Comparison of ENCODE assay signal across 9 cellular contexts in genomic region chr3:30548605-30549004, GRCh38. TPM values are rescaled to one million over a fixed set of nuclear protein-coding genes. Genes with fewer than 3 reads are reported as not detected.
A peak's percentile ranks its signal among the peaks of the same experiment; 100 is the strongest.
DNase-seq lines count a peak whose midpoint lies in the region; ATAC-seq and TF ChIP-seq lines count a peak whose summit lies in the region.
"Had no signal": no experiment of that assay in that cellular context is flagged by ENCODE, and none has a peak within 500 bp of the region (broad histone marks: within the 10 kb centered on the region; RNA-seq: fewer than 3 reads in every experiment).

No MANE protein-coding gene starts in this region.

- H3K9me3 Mint-ChIP-seq in activated T-cell treated with anti-CD3 and anti-CD28 coated beads, Interleukin-2, amount 50 U/mL, for 72 hours = no peaks in the 10 kb centered on the region
- H3K9me3 Mint-ChIP-seq in natural killer cell treated with Interleukin-12 subunit alpha and Interleukin-12 subunit beta and Interleukin-15 and Interleukin-18, amount 100 ng/mL, for 72 hours = no peaks in the 10 kb centered on the region
- H3K9me3 Mint-ChIP-seq: activated naive CD4-positive, alpha-beta T cell treated with anti-CD3 and anti-CD28 coated beads, Interleukin-2, amount 50 U/mL, for 24 hours had no signal

- peaks cover 9% of the 10 kb centered on the region for H3K4me1 ChIP-seq in osteoblast (ENCODE audit: insufficient read depth, low read length)

- H2AFZ ChIP-seq in osteoblast (ENCODE audit: low read length) = no peak overlapping the region

- H3K4me3 ChIP-seq in GM06990 (replicated peaks; ENCODE audit: low read depth, low read length) (no peak overlapping the region), osteoblast (ENCODE audit: insufficient read depth, low read length) (no peak overlapping the region)

- no peak overlapping the region for H3K27ac ChIP-seq in osteoblast (ENCODE audit: low read depth, low read length)

- no peaks in the 10 kb centered on the region for H3K9me3 ChIP-seq in osteoblast (ENCODE audit: low read depth, low read length)

- DNase-seq in GM06990 (ENCODE audit: extremely low read depth, insufficient read length) = peak; percentile 58
- peak; percentile 10 to 26 for DNase-seq in activated T-cell treated with anti-CD3 and anti-CD28 coated beads, Interleukin-2, amount 50 U/mL, for 72 hours
- DNase-seq in natural killer cell treated with Interleukin-12 subunit alpha and Interleukin-12 subunit beta and Interleukin-15 and Interleukin-18, amount 100 ng/mL, for 72 hours (ENCODE audit: low spot score) = no peak
- DNase-seq in T-helper 9 cell = no peak
- no peak for DNase-seq in effector CD4-positive, alpha-beta T cell
- DNase-seq in osteoblast (ENCODE audit: insufficient read length, low spot score, missing footprints) = no peak

- H3K4me2 ChIP-seq in osteoblast (ENCODE audit: insufficient read depth, low read length) = no peak overlapping the region

- ATAC-seq in HG03520 (IDR thresholded peaks at IDR 0.05; ENCODE audit: unreplicated experiment) (peak; percentile 77), GM19328 (IDR thresholded peaks at IDR 0.05; ENCODE audit: unreplicated experiment) (no peak)
- peak; percentile 23 to 36 for ATAC-seq in activated T-cell treated with anti-CD3 and anti-CD28 coated beads, Interleukin-2, amount 50 U/mL, for 72 hours (replicated peaks in 1 of 2)
- peak; percentile 79 to 82 for ATAC-seq in natural killer cell treated with Interleukin-12 subunit alpha and Interleukin-12 subunit beta and Interleukin-15 and Interleukin-18, amount 100 ng/mL, for 72 hours

- H3K4me1 Mint-ChIP-seq in activated T-cell treated with anti-CD3 and anti-CD28 coated beads, Interleukin-2, amount 50 U/mL, for 72 hours (ENCODE audit: low read depth) = peaks cover 37% of the 10 kb centered on the region
- H3K4me1 Mint-ChIP-seq in natural killer cell treated with Interleukin-12 subunit alpha and Interleukin-12 subunit beta and Interleukin-15 and Interleukin-18, amount 100 ng/mL, for 72 hours (ENCODE audit: low read depth in 2 of 2) = peaks cover 0 to 2% of the 10 kb centered on the region in 2 donors

- H3K27me3 ChIP-seq in GM06990 (replicated peaks; ENCODE audit: control insufficient read depth, insufficient read depth, low read length) (no peaks in the 10 kb centered on the region), osteoblast (ENCODE audit: insufficient read depth, low read length) (no peaks in the 10 kb centered on the region)

- TF ChIP-seq CTCF in GM06990 (IDR thresholded peaks at IDR 0.05; ENCODE audit: insufficient read depth, low read length, poor library complexity, severe bottlenecking) = no peak
- no peak for TF ChIP-seq CTCF in osteoblast (IDR thresholded peaks at IDR 0.05; ENCODE audit: extremely low read depth, low read depth, low read length)

- H3K27me3 Mint-ChIP-seq in activated T-cell treated with anti-CD3 and anti-CD28 coated beads, Interleukin-2, amount 50 U/mL, for 72 hours (ENCODE audit: low read depth) = no peaks in the 10 kb centered on the region
- H3K27me3 Mint-ChIP-seq in natural killer cell treated with Interleukin-12 subunit alpha and Interleukin-12 subunit beta and Interleukin-15 and Interleukin-18, amount 100 ng/mL, for 72 hours = no peaks in the 10 kb centered on the region
- H3K27me3 Mint-ChIP-seq: activated naive CD4-positive, alpha-beta T cell treated with anti-CD3 and anti-CD28 coated beads, Interleukin-2, amount 50 U/mL, for 24 hours had no signal

- H3K36me3 Mint-ChIP-seq in activated T-cell treated with anti-CD3 and anti-CD28 coated beads, Interleukin-2, amount 50 U/mL, for 72 hours (ENCODE audit: insufficient read depth in 2 of 2) = peaks cover 0 to 1% of the 10 kb centered on the region in 2 donors
- no peaks in the 10 kb centered on the region for H3K36me3 Mint-ChIP-seq in natural killer cell treated with Interleukin-12 subunit alpha and Interleukin-12 subunit beta and Interleukin-15 and Interleukin-18, amount 100 ng/mL, for 72 hours
- H3K36me3 Mint-ChIP-seq: activated naive CD4-positive, alpha-beta T cell treated with anti-CD3 and anti-CD28 coated beads, Interleukin-2, amount 50 U/mL, for 24 hours had no signal

- H3K36me3 ChIP-seq in GM06990 (ENCODE audit: control insufficient read depth, insufficient read depth, low read length) (no peaks in the 10 kb centered on the region), osteoblast (ENCODE audit: insufficient read depth, low read length) (no peaks in the 10 kb centered on the region)

- H3K4me3 Mint-ChIP-seq in activated T-cell treated with anti-CD3 and anti-CD28 coated beads, Interleukin-2, amount 50 U/mL, for 72 hours = no peak overlapping the region
- no peak overlapping the region for H3K4me3 Mint-ChIP-seq in natural killer cell treated with Interleukin-12 subunit alpha and Interleukin-12 subunit beta and Interleukin-15 and Interleukin-18, amount 100 ng/mL, for 72 hours
- H3K4me3 Mint-ChIP-seq: activated naive CD4-positive, alpha-beta T cell treated with anti-CD3 and anti-CD28 coated beads, Interleukin-2, amount 50 U/mL, for 24 hours had no signal

- no peaks in the 10 kb centered on the region for H3K79me2 ChIP-seq in osteoblast (ENCODE audit: insufficient read depth, low read length)

- H3K27ac Mint-ChIP-seq in activated T-cell treated with anti-CD3 and anti-CD28 coated beads, Interleukin-2, amount 50 U/mL, for 72 hours = no peak overlapping the region
- H3K27ac Mint-ChIP-seq in natural killer cell treated with Interleukin-12 subunit alpha and Interleukin-12 subunit beta and Interleukin-15 and Interleukin-18, amount 100 ng/mL, for 72 hours = no peak overlapping the region
- H3K27ac Mint-ChIP-seq: activated naive CD4-positive, alpha-beta T cell treated with anti-CD3 and anti-CD28 coated beads, Interleukin-2, amount 50 U/mL, for 24 hours had no signal

- H4K20me1 ChIP-seq in osteoblast (ENCODE audit: insufficient read depth, low read length) = no peaks in the 10 kb centered on the region

RNA-seq across cellular contexts. Expression of gene TGFBR2, which starts 57.8 kb away (rescaled TPM):
- total RNA-seq in activated T-cell treated with anti-CD3 and anti-CD28 coated beads, Interleukin-2, amount 50 U/mL, for 72 hours = 10 to 100 TPM; 37.7 to 45.9 TPM
- 10 to 100 TPM; 37.3 to 38.6 TPM for total RNA-seq in natural killer cell treated with Interleukin-12 subunit alpha and Interleukin-12 subunit beta and Interleukin-15 and Interleukin-18, amount 100 ng/mL, for 72 hours
- 118 and 162 TPM in 2 replicates for total RNA-seq in osteoblast

Comparison
In these comparisons a context has a peak if more than half of its experiments do, and no peak if none do; other contexts are left out.
1. DNase-seq: peak in GM06990 (single experiment) and activated T-cell treated with anti-CD3 and anti-CD28 coated beads, Interleukin-2, amount 50 U/mL, for 72 hours (2 of 2); none in natural killer cell treated with Interleukin-12 subunit alpha and Interleukin-12 subunit beta and Interleukin-15 and Interleukin-18, amount 100 ng/mL, for 72 hours (single experiment), T-helper 9 cell (single experiment), effector CD4-positive, alpha-beta T cell (single experiment) and osteoblast (single experiment).